In genomic region chr2:112870851-112871830, GRCh38 we compare ENCODE assay signal across 27 cellular contexts. TPM values are rescaled to one million over a fixed set of nuclear protein-coding genes. Genes with fewer than 3 reads are reported as not detected.
DNase-seq lines count a peak whose midpoint lies in the region; ATAC-seq and TF ChIP-seq lines count a peak whose summit lies in the region.
"Had no signal": no experiment of that assay in that cellular context is flagged by ENCODE, and none has a peak within 500 bp of the region (broad histone marks: within the 10 kb centered on the region; RNA-seq: fewer than 3 reads in every experiment).

No MANE protein-coding gene starts in this region.

- H3K27me3 ChIP-seq in BLaER1 treated with 17β-estradiol and CSF1 and Interleukin-3, amounts not matched to agents 10 nM and 100 nM = no peaks in the 10 kb centered on the region
- H3K27me3 ChIP-seq: ascending aorta, neutrophil had no signal

- no peak overlapping the region for H3K9ac ChIP-seq in BLaER1 treated with 17β-estradiol and CSF1 and Interleukin-3, amounts not matched to agents 10 nM and 100 nM

- H3K9me3 ChIP-seq in BLaER1 treated with 17β-estradiol and CSF1 and Interleukin-3, amounts not matched to agents 10 nM and 100 nM (replicated peaks in 1 of 11) = peaks cover 13 to 50% (median 34%) of the 10 kb centered on the region in 11 experiments
- H3K9me3 ChIP-seq in mucosa of descending colon = no peaks in the 10 kb centered on the region
- H3K9me3 ChIP-seq: ascending aorta, lower lobe of right lung, neutrophil had no signal

- POLR2A ChIA-PET in RWPE1 (lab: Yijun Ruan, JAX; ENCODE audit: low non-redundant PET) = no interaction called here

- H3K4me3 ChIP-seq in BLaER1 treated with 17β-estradiol and CSF1 and Interleukin-3, amounts not matched to agents 10 nM and 100 nM = no peak overlapping the region; a peak in 1 of 20 replicates
- no peak overlapping the region for H3K4me3 ChIP-seq in fibroblast of villous mesenchyme (ENCODE audit: low read depth, low read length)
- no peak overlapping the region for H3K4me3 ChIP-seq in mucosa of descending colon
- H3K4me3 ChIP-seq: A549, ascending aorta, heart right ventricle, lower lobe of right lung, smooth muscle cell had no signal

- H4K20me1 ChIP-seq in BLaER1 treated with 17β-estradiol and CSF1 and Interleukin-3, amounts not matched to agents 10 nM and 100 nM = no peaks in the 10 kb centered on the region

- ATAC-seq in mucosa of descending colon = peak; percentile 36
- ATAC-seq in HG03039 (IDR thresholded peaks at IDR 0.05; ENCODE audit: unreplicated experiment) = no peak
- ATAC-seq in GM21367 (IDR thresholded peaks at IDR 0.05; ENCODE audit: unreplicated experiment) = no peak
- ATAC-seq in HG02973 (IDR thresholded peaks at IDR 0.05; ENCODE audit: unreplicated experiment) = no peak
- ATAC-seq: A549; activated naive CD4-positive, alpha-beta T cell treated with anti-CD3 and anti-CD28 coated beads, Interleukin-2, amount 50 U/mL, for 72 hours; heart right ventricle had no signal

- no peak overlapping the region for H3K27ac ChIP-seq in BLaER1 treated with 17β-estradiol and CSF1 and Interleukin-3, amounts not matched to agents 10 nM and 100 nM
- peak overlapping the region; percentile 93 for H3K27ac ChIP-seq in RWPE1
- H3K27ac ChIP-seq: A549, ascending aorta, heart right ventricle, lower lobe of right lung, neutrophil had no signal

- TF ChIP-seq CTCF in RWPE1 (conservative IDR thresholded peaks at IDR 0.05; ENCODE audit: low read depth) = no peak
- TF ChIP-seq CTCF in fibroblast of villous mesenchyme (IDR thresholded peaks at IDR 0.05; ENCODE audit: insufficient read depth, low read depth, low read length) = no peak
- TF ChIP-seq CTCF in mucosa of descending colon (IDR thresholded peaks at IDR 0.05) = no peak

- DNase-seq in RWPE1 (ENCODE audit: low spot score) = no peak
- DNase-seq in fibroblast of villous mesenchyme (ENCODE audit: low read depth) = peak; percentile 32
- DNase-seq in mucosa of descending colon = no peak
- DNase-seq in stimulated activated naive CD4-positive, alpha-beta T cell (lab: John Stamatoyannopoulos, UW) = no peak
- DNase-seq: activated CD4-positive, alpha-beta T cell treated with anti-CD3 and anti-CD28 coated beads for 48 hours; caudate nucleus; heart right ventricle; immature natural killer cell; lower lobe of right lung; MV-4-11; NCI-H2171; NCI-H526 treated with DMSO at 0.1 percent for 48 hours; stimulated activated CD4-positive, alpha-beta T cell treated with anti-CD3 and anti-CD28 coated beads, Interleukin-2, amount 100 ng/mL, for 48 hours; stimulated activated naive CD4-positive, alpha-beta T cell treated with Interleukin-2 at 50 U/mL for 16 hours had no signal

- peaks cover 0 to 35% (median 12%) of the 10 kb centered on the region in 10 experiments; a peak in 13 of 20 replicates for H3K4me1 ChIP-seq in BLaER1 treated with 17β-estradiol and CSF1 and Interleukin-3, amounts not matched to agents 10 nM and 100 nM
- H3K4me1 ChIP-seq in mucosa of descending colon (ENCODE audit: low read depth) = peaks cover 28% of the 10 kb centered on the region
- H3K4me1 ChIP-seq: ascending aorta had no signal

- intact Hi-C loops in mucosa of descending colon (cut with DNase I, micrococcal nuclease) = no loop called here

- CTCF ChIA-PET in RWPE1 (lab: Yijun Ruan, JAX) = interaction anchor here (0.5 to 1.2 kb wide), 4 partner anchors 10 to 767 kb away, joined by 3 to 5 read pairs (median 4); no protein-coding TSS in a partner anchor

- peak overlapping the region in 10 of 11 experiments; percentile 11 to 80 (median 38); a peak in 14 of 22 replicates for H3K4me2 ChIP-seq in BLaER1 treated with 17β-estradiol and CSF1 and Interleukin-3, amounts not matched to agents 10 nM and 100 nM
- H3K4me2 ChIP-seq: A549, smooth muscle cell had no signal

- H3K36me3 ChIP-seq in BLaER1 treated with 17β-estradiol and CSF1 and Interleukin-3, amounts not matched to agents 10 nM and 100 nM = no peaks in the 10 kb centered on the region
- no peaks in the 10 kb centered on the region for H3K36me3 ChIP-seq in mucosa of descending colon (ENCODE audit: low read depth)
- H3K36me3 ChIP-seq: ascending aorta, heart right ventricle, lower lobe of right lung, neutrophil had no signal

RNA-seq across cellular contexts. Expression of gene IL1B, which starts 34.6 kb away (rescaled TPM):
- total RNA-seq in fibroblast of villous mesenchyme (2.6 TPM in 2 replicates), mucosa of descending colon (1 to 10 TPM; 2.1 to 6.4 (median 4.2) TPM)
- total RNA-seq: ascending aorta, dermis microvascular lymphatic vessel endothelial cell, endothelial cell of umbilical vein, H4, pulmonary artery endothelial cell, smooth muscle cell had no signal

RNA-seq across cellular contexts. Expression of gene IL37, which starts 39.8 kb away (rescaled TPM):
- total RNA-seq in fibroblast of villous mesenchyme (0.32 TPM in 1 of 2 replicates, not detected in the other), mucosa of descending colon (under 1 TPM in 2 of 3 donors, not detected in 1; 0.67 to 0.82 TPM)
- total RNA-seq: ascending aorta, dermis microvascular lymphatic vessel endothelial cell, endothelial cell of umbilical vein, H4, heart right ventricle, lower lobe of right lung, pulmonary artery endothelial cell, smooth muscle cell had no signal
